Comparison of ENCODE assay signal across 12 cellular contexts in genomic region chr3:24149032-24149431, GRCh38.
A peak's percentile ranks its signal among the peaks of the same experiment; 100 is the strongest.
DNase-seq lines count a peak whose midpoint lies in the region; TF ChIP-seq lines count a peak whose summit lies in the region.
"Had no signal": no experiment of that assay in that cellular context is flagged by ENCODE, and none has a peak within 500 bp of the region (broad histone marks: within the 10 kb centered on the region; RNA-seq: fewer than 3 reads in every experiment).

No MANE protein-coding gene starts in this region.

- DNase-seq in cardiac muscle cell (ENCODE audit: low read depth in 1 of 2, low spot score in 1 of 2), result peak in 1 of 2 donors; percentile 7
- DNase-seq in right atrium auricular region (ENCODE audit: low spot score), result no peak
- DNase-seq in SK-MEL-5 (ENCODE audit: low read depth, low spot score), result peak; percentile 55
- no peak for DNase-seq in fibroblast of villous mesenchyme (ENCODE audit: low read depth)
- DNase-seq in kidney tubule cell (ENCODE audit: low spot score), result no peak
- no peak for DNase-seq in AG08395 (ENCODE audit: low spot score)
- no peak for DNase-seq in stomach
- DNase-seq in DMS 273 treated with DMSO at 0.1 percent for 48 hours (lab: John Stamatoyannopoulos, UW), result no peak
- DNase-seq: activated CD4-positive, alpha-beta T cell treated with anti-CD3 and anti-CD28 coated beads, Interleukin-2, amount 50 U/mL, for 48 hours; activated gamma-delta T cell; DMS153; thyroid gland had no signal

- in situ Hi-C loops in SK-MEL-5 (cut with HindIII; ENCODE audit: low pct_unique_long_range_greater_than_20kb, low sequenced_read_pairs), result no loop called here

- H3K27ac ChIP-seq in cardiac muscle cell, result no peak overlapping the region
- H3K27ac ChIP-seq in right atrium auricular region, result no peak overlapping the region
- H3K27ac ChIP-seq in stomach, result no peak overlapping the region
- H3K27ac ChIP-seq: thyroid gland had no signal

- H3K4me3 ChIP-seq in cardiac muscle cell (no peak overlapping the region), right atrium auricular region (no peak overlapping the region), fibroblast of villous mesenchyme (ENCODE audit: low read depth, low read length) (no peak overlapping the region), stomach (no peak overlapping the region)
- H3K4me3 ChIP-seq: thyroid gland had no signal

- TF ChIP-seq POLR2A in stomach (IDR thresholded peaks at IDR 0.05), result no peak

- TF ChIP-seq CTCF in cardiac muscle cell (IDR thresholded peaks at IDR 0.05; ENCODE audit: low read depth, low read length) (peak; percentile 15), right atrium auricular region (IDR thresholded peaks at IDR 0.05) (no peak), fibroblast of villous mesenchyme (IDR thresholded peaks at IDR 0.05; ENCODE audit: insufficient read depth, low read depth, low read length) (peak; percentile 17), stomach (IDR thresholded peaks at IDR 0.05) (no peak)

- no peaks in the 10 kb centered on the region for H3K36me3 ChIP-seq in cardiac muscle cell
- no peaks in the 10 kb centered on the region for H3K36me3 ChIP-seq in right atrium auricular region
- peaks cover 0 to under 1% (median 0%) of the 10 kb centered on the region in 4 donors for H3K36me3 ChIP-seq in stomach
- H3K36me3 ChIP-seq: thyroid gland had no signal

- intact Hi-C loops in stomach (cut with DNase I; ENCODE audit: low total_unique reads), result no loop called here

- H3K4me1 ChIP-seq in cardiac muscle cell (ENCODE audit: low read depth) (no peaks in the 10 kb centered on the region), right atrium auricular region (peaks cover 0 to 17% of the 10 kb centered on the region in 2 donors), stomach (peaks cover 0 to 37% (median 21%) of the 10 kb centered on the region in 4 donors)

- H3K9me3 ChIP-seq in cardiac muscle cell (ENCODE audit: low read depth) (no peaks in the 10 kb centered on the region), right atrium auricular region (no peaks in the 10 kb centered on the region), stomach (no peaks in the 10 kb centered on the region)
- H3K9me3 ChIP-seq: thyroid gland had no signal

- H3K27me3 ChIP-seq in cardiac muscle cell (no peaks in the 10 kb centered on the region), right atrium auricular region (no peaks in the 10 kb centered on the region), stomach (no peaks in the 10 kb centered on the region)
- H3K27me3 ChIP-seq: thyroid gland had no signal

- whole genome bisulfite sequencing in stomach, 5 donors, result 72 to 96% (median 94%) methylated on average over 2 of the region's 2 CpGs

- no peak for TF ChIP-seq EP300 in stomach (IDR thresholded peaks at IDR 0.05)

Comparison
In these comparisons a context has a peak if more than half of its experiments do, and no peak if none do; other contexts are left out.
1. CTCF ChIP-seq: peak in cardiac muscle cell (single experiment) and fibroblast of villous mesenchyme (single experiment); none in right atrium auricular region (0 of 2) and stomach (0 of 7).